Comparison of ENCODE assay signal across 1 cellular context in the genomic region with DNA sequence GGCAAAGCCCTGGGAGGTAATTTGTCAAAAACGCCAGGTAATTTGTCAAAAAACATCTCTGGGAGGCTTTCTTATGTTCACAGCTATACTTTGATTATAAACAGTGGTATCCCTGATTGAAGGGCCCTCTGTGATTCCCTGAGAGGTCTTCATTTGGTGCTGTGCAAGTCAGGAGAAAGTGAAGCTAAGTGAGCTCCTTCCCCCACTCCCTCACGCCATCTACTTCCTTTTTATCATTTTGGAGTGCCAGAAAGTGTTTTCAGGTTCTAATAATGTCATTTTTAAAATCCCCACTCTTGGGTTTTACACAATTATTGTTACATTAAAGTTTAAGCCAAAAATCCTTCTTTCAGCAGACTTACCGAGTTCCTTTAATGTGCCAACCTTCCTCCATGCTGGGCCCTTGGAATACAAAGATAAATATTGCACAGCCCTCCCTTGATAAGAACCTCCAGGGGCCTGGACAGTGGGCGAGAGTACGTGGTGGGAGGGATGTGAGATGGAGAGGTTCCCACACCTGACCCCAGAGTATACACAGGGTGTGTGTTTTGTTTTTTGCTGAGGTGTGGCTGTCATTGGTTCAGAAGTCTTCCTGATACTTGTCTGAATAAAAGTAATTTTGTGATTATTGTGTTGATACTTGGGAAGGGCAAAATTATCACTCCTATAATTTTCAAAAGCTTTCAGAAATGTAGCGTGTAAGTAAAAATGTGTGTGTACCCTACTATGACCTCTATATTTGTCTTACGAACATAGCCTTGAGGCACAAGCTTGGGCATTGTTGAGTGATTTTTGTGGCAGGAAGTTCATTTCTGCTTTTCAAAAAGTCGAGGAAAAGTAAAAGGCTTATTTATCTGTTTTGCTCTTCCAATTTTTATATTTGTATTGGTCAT.
TF ChIP-seq lines count a peak whose summit lies in the region.

No MANE protein-coding gene starts in this region.

TF ChIP-seq in K562, 482 proteins besides CTCF, POLR2A, EP300 and RAD21 (continued from another document):
- TF ChIP-seq YY1 (IDR thresholded peaks at IDR 0.05; ENCODE audit: borderline replicate concordance in 1 of 3, control insufficient read depth in 1 of 3, extremely low read depth in 1 of 3, insufficient read depth in 3 of 3, insufficient read length in 1 of 3, insufficient replicate concordance in 2 of 3, low read depth in 1 of 3, low read length in 2 of 3) (no peak), FIP1L1 (IDR thresholded peaks at IDR 0.05; ENCODE audit: low read depth, low read length, poor library complexity, severe bottlenecking) (no peak), MYC (IDR thresholded peaks at IDR 0.05; ENCODE audit: low read depth, low read length) (0 out of 2 replicates have a peak, but pooled peaks have one; percentile 15), MYC (CRISPR knock-in tag; IDR thresholded peaks at IDR 0.05; ENCODE audit: borderline replicate concordance, low read depth) (no peak), ZNF707 (CRISPR knock-in tag; conservative IDR thresholded peaks at IDR 0.05) (no peak), SUPT5H (IDR thresholded peaks at IDR 0.05) (no peak), SIN3B (IDR thresholded peaks at IDR 0.05; ENCODE audit: low read depth) (no peak), RCOR1 (IDR thresholded peaks at IDR 0.05; ENCODE audit: borderline replicate concordance in 1 of 2, low read depth in 2 of 2, low read length in 2 of 2) (no peak), MAFF (IDR thresholded peaks at IDR 0.05; ENCODE audit: low read length) (no peak), WHSC1 (IDR thresholded peaks at IDR 0.05; ENCODE audit: low read length) (no peak), GABPA (tag; conservative IDR thresholded peaks at IDR 0.05; ENCODE audit: low read depth) (no peak), TCF7L2 (IDR thresholded peaks at IDR 0.05; ENCODE audit: low read depth, low read length) (no peak), GATAD2A (IDR thresholded peaks at IDR 0.05) (no peak), NFRKB (IDR thresholded peaks at IDR 0.05; ENCODE audit: low read depth) (no peak), ZNF354B (CRISPR knock-in tag; IDR thresholded peaks at IDR 0.05) (no peak), DPF2 (IDR thresholded peaks at IDR 0.05) (0 out of 2 replicates have a peak, but pooled peaks have one; percentile 18), RFX1 (IDR thresholded peaks at IDR 0.05) (no peak)
- TF ChIP-seq, protein P1, sequence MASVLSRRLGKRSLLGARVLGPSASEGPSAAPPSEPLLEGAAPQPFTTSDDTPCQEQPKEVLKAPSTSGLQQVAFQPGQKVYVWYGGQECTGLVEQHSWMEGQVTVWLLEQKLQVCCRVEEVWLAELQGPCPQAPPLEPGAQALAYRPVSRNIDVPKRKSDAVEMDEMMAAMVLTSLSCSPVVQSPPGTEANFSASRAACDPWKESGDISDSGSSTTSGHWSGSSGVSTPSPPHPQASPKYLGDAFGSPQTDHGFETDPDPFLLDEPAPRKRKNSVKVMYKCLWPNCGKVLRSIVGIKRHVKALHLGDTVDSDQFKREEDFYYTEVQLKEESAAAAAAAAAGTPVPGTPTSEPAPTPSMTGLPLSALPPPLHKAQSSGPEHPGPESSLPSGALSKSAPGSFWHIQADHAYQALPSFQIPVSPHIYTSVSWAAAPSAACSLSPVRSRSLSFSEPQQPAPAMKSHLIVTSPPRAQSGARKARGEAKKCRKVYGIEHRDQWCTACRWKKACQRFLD (CRISPR knock-in tag; IDR thresholded peaks at IDR 0.05), result peak; percentile 24; the same call in 1 of the 2 replicates
- TF ChIP-seq, protein P2, sequence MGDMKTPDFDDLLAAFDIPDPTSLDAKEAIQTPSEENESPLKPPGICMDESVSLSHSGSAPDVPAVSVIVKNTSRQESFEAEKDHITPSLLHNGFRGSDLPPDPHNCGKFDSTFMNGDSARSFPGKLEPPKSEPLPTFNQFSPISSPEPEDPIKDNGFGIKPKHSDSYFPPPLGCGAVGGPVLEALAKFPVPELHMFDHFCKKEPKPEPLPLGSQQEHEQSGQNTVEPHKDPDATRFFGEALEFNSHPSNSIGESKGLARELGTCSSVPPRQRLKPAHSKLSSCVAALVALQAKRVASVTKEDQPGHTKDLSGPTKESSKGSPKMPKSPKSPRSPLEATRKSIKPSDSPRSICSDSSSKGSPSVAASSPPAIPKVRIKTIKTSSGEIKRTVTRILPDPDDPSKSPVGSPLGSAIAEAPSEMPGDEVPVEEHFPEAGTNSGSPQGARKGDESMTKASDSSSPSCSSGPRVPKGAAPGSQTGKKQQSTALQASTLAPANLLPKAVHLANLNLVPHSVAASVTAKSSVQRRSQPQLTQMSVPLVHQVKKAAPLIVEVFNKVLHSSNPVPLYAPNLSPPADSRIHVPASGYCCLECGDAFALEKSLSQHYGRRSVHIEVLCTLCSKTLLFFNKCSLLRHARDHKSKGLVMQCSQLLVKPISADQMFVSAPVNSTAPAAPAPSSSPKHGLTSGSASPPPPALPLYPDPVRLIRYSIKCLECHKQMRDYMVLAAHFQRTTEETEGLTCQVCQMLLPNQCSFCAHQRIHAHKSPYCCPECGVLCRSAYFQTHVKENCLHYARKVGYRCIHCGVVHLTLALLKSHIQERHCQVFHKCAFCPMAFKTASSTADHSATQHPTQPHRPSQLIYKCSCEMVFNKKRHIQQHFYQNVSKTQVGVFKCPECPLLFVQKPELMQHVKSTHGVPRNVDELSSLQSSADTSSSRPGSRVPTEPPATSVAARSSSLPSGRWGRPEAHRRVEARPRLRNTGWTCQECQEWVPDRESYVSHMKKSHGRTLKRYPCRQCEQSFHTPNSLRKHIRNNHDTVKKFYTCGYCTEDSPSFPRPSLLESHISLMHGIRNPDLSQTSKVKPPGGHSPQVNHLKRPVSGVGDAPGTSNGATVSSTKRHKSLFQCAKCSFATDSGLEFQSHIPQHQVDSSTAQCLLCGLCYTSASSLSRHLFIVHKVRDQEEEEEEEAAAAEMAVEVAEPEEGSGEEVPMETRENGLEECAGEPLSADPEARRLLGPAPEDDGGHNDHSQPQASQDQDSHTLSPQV (IDR thresholded peaks at IDR 0.05), result peak; percentile 54; the same call in 1 of the 2 replicates
- TF ChIP-seq, protein P3, sequence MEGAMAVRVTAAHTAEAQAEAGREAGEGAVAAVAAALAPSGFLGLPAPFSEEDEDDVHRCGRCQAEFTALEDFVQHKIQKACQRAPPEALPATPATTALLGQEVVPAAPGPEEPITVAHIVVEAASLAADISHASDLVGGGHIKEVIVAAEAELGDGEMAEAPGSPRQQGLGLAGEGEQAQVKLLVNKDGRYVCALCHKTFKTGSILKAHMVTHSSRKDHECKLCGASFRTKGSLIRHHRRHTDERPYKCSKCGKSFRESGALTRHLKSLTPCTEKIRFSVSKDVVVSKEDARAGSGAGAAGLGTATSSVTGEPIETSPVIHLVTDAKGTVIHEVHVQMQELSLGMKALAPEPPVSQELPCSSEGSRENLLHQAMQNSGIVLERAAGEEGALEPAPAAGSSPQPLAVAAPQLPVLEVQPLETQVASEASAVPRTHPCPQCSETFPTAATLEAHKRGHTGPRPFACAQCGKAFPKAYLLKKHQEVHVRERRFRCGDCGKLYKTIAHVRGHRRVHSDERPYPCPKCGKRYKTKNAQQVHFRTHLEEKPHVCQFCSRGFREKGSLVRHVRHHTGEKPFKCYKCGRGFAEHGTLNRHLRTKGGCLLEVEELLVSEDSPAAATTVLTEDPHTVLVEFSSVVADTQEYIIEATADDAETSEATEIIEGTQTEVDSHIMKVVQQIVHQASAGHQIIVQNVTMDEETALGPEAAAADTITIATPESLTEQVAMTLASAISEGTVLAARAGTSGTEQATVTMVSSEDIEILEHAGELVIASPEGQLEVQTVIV (CRISPR knock-in tag; IDR thresholded peaks at IDR 0.05; ENCODE audit: borderline replicate concordance), result no peak
- TF ChIP-seq, protein P4, sequence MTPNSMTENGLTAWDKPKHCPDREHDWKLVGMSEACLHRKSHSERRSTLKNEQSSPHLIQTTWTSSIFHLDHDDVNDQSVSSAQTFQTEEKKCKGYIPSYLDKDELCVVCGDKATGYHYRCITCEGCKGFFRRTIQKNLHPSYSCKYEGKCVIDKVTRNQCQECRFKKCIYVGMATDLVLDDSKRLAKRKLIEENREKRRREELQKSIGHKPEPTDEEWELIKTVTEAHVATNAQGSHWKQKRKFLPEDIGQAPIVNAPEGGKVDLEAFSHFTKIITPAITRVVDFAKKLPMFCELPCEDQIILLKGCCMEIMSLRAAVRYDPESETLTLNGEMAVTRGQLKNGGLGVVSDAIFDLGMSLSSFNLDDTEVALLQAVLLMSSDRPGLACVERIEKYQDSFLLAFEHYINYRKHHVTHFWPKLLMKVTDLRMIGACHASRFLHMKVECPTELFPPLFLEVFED (CRISPR knock-in tag; conservative IDR thresholded peaks at IDR 0.05), result no peak
- TF ChIP-seq, protein P5, sequence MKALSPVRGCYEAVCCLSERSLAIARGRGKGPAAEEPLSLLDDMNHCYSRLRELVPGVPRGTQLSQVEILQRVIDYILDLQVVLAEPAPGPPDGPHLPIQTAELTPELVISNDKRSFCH (CRISPR knock-in tag; IDR thresholded peaks at IDR 0.05), result no peak
- TF ChIP-seq, protein P5 (tag; IDR thresholded peaks at IDR 0.05), result 0 out of 2 replicates have a peak, but pooled peaks have one; percentile 35
- TF ChIP-seq, protein P6, sequence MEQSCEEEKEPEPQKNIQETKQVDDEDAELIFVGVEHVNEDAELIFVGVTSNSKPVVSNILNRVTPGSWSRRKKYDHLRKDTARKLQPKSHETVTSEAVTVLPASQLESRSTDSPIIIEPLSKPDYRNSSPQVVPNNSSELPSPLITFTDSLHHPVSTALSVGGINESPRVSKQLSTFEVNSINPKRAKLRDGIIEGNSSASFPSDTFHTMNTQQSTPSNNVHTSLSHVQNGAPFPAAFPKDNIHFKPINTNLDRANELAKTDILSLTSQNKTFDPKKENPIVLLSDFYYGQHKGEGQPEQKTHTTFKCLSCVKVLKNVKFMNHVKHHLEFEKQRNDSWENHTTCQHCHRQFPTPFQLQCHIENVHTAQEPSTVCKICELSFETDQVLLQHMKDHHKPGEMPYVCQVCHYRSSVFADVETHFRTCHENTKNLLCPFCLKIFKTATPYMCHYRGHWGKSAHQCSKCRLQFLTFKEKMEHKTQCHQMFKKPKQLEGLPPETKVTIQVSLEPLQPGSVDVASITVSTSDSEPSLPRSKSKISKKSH (CRISPR knock-in tag; IDR thresholded peaks at IDR 0.05), result no peak
- TF ChIP-seq, protein P7, sequence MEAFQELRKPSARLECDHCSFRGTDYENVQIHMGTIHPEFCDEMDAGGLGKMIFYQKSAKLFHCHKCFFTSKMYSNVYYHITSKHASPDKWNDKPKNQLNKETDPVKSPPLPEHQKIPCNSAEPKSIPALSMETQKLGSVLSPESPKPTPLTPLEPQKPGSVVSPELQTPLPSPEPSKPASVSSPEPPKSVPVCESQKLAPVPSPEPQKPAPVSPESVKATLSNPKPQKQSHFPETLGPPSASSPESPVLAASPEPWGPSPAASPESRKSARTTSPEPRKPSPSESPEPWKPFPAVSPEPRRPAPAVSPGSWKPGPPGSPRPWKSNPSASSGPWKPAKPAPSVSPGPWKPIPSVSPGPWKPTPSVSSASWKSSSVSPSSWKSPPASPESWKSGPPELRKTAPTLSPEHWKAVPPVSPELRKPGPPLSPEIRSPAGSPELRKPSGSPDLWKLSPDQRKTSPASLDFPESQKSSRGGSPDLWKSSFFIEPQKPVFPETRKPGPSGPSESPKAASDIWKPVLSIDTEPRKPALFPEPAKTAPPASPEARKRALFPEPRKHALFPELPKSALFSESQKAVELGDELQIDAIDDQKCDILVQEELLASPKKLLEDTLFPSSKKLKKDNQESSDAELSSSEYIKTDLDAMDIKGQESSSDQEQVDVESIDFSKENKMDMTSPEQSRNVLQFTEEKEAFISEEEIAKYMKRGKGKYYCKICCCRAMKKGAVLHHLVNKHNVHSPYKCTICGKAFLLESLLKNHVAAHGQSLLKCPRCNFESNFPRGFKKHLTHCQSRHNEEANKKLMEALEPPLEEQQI (IDR thresholded peaks at IDR 0.05), result no peak
TF ChIP-seq in K562: peak in this region for 5.
